In genomic region chr2:70643715-70644114, GRCh38 we compare ENCODE assay signal across 8 cellular contexts.
DNase-seq lines count a peak whose midpoint lies in the region; ATAC-seq and TF ChIP-seq lines count a peak whose summit lies in the region.

No MANE protein-coding gene starts in this region.

- H3K36me3 Mint-ChIP-seq in stimulated activated memory B cell treated with anti-CD40 and anti-IgM and Interleukin-4, amounts not matched to agents 10 μg/mL and 1 μg/mL and 100 μg/mL, for 72 hours, result no peaks in the 10 kb centered on the region

- H3K4me1 ChIP-seq in Peyer's patch, result peaks cover 0 to 10% (median 0%) of the 10 kb centered on the region in 4 donors

- no peaks in the 10 kb centered on the region for H3K27me3 ChIP-seq in H7 (ENCODE audit: control insufficient read depth, insufficient read depth, low read length)
- no peaks in the 10 kb centered on the region for H3K27me3 ChIP-seq in Peyer's patch

- peak in 4 of 6 experiments; percentile 21 to 51 (median 44) for TF ChIP-seq CTCF in Peyer's patch (IDR thresholded peaks at IDR 0.05)
- peak; percentile 15 for TF ChIP-seq CTCF in fibroblast of pulmonary artery (IDR thresholded peaks at IDR 0.05; ENCODE audit: low read length, missing control alignments)

- no peak overlapping the region for H3K27ac ChIP-seq in Peyer's patch

- no peak overlapping the region for H3K4me3 ChIP-seq in H7 (ENCODE audit: insufficient read depth, low read depth, low read length)
- no peak overlapping the region for H3K4me3 ChIP-seq in Peyer's patch
- no peak overlapping the region for H3K4me3 ChIP-seq in fibroblast of pulmonary artery (replicated peaks; ENCODE audit: low read depth, low read length)

- H3K4me1 Mint-ChIP-seq in stimulated activated memory B cell treated with anti-CD40 and anti-IgM and Interleukin-4, amounts not matched to agents 10 μg/mL and 1 μg/mL and 100 μg/mL, for 72 hours, result no peaks in the 10 kb centered on the region

- ATAC-seq in HG02623 (IDR thresholded peaks at IDR 0.05; ENCODE audit: unreplicated experiment), result no peak
- no peak for ATAC-seq in stimulated activated memory B cell treated with anti-CD40 and anti-IgM and Interleukin-4, amounts not matched to agents 10 μg/mL and 1 μg/mL and 100 μg/mL, for 72 hours
- ATAC-seq in activated CD4-positive, CD25-positive, alpha-beta regulatory T cell treated with anti-CD3 and anti-CD28 coated beads, Interleukin-2, amount 50 U/mL, for 24 hours, result no peak

- no peaks in the 10 kb centered on the region for H3K9me3 ChIP-seq in Peyer's patch

- peaks cover 23% of the 10 kb centered on the region for H3K27me3 Mint-ChIP-seq in stimulated activated memory B cell treated with anti-CD40 and anti-IgM and Interleukin-4, amounts not matched to agents 10 μg/mL and 1 μg/mL and 100 μg/mL, for 72 hours

- peaks cover under 1% of the 10 kb centered on the region for H3K9me3 Mint-ChIP-seq in stimulated activated memory B cell treated with anti-CD40 and anti-IgM and Interleukin-4, amounts not matched to agents 10 μg/mL and 1 μg/mL and 100 μg/mL, for 72 hours

- no peak overlapping the region for H3K27ac Mint-ChIP-seq in stimulated activated memory B cell treated with anti-CD40 and anti-IgM and Interleukin-4, amounts not matched to agents 10 μg/mL and 1 μg/mL and 100 μg/mL, for 72 hours

- DNase-seq in COR-L47 (lab: John Stamatoyannopoulos, UW), result peak; percentile 16
- peak; percentile 66 for DNase-seq in H7
- no peak for DNase-seq in Peyer's patch
- DNase-seq in fibroblast of pulmonary artery (ENCODE audit: low read depth), result no peak
- DNase-seq in superior temporal gyrus (ENCODE audit: extremely low spot score), result no peak

- no peaks in the 10 kb centered on the region for H3K36me3 ChIP-seq in H7 (replicated peaks; ENCODE audit: control insufficient read depth, insufficient read depth, low read length)
- no peaks in the 10 kb centered on the region for H3K36me3 ChIP-seq in Peyer's patch

- H3K4me3 Mint-ChIP-seq in stimulated activated memory B cell treated with anti-CD40 and anti-IgM and Interleukin-4, amounts not matched to agents 10 μg/mL and 1 μg/mL and 100 μg/mL, for 72 hours, result no peak overlapping the region

- TF ChIP-seq POLR2A in Peyer's patch (IDR thresholded peaks at IDR 0.05), result no peak

Comparison
In these comparisons a context has a peak if more than half of its experiments do, and no peak if none do; other contexts are left out.
1. DNase-seq: peak in COR-L47 (single experiment) and H7 (single experiment); none in Peyer's patch (0 of 3), fibroblast of pulmonary artery (single experiment) and superior temporal gyrus (single experiment).